Comparison of ENCODE assay signal across 8 cellular contexts in genomic region chr6:2988426-2989331, GRCh38. TPM values are rescaled to one million over a fixed set of nuclear protein-coding genes. Genes with fewer than 3 reads are reported as not detected.
DNase-seq lines count a peak whose midpoint lies in the region; ATAC-seq and TF ChIP-seq lines count a peak whose summit lies in the region.

No MANE protein-coding gene starts in this region.

- H3K36me3 ChIP-seq in BE2C: no peaks in the 10 kb centered on the region
- H3K36me3 ChIP-seq in right lobe of liver: no peaks in the 10 kb centered on the region

- peak overlapping the region; percentile 97 to 99 (median 97) for H3K27ac ChIP-seq in right lobe of liver

- H3K4me3 Mint-ChIP-seq in activated CD4-positive, alpha-beta T cell treated with anti-CD3 and anti-CD28 coated beads, Interleukin-2, amount 10 ng/mL, durations not matched to agents 7 days and 5 days: peak overlapping the region; percentile 87

- TF ChIP-seq POLR2A in GM19193 (IDR thresholded peaks at IDR 0.05; ENCODE audit: extremely low read depth, insufficient read depth, insufficient read length) (peak; percentile 47), right lobe of liver (IDR thresholded peaks at IDR 0.05) (peak; percentile 57)

- H3K9me3 Mint-ChIP-seq in activated CD4-positive, alpha-beta T cell treated with anti-CD3 and anti-CD28 coated beads, Interleukin-2, amount 10 ng/mL, durations not matched to agents 7 days and 5 days: no peaks in the 10 kb centered on the region

- H3K4me3 ChIP-seq in BE2C (ENCODE audit: low read depth, low read length) (peak overlapping the region; percentile 92), right lobe of liver (peak overlapping the region; percentile 87 to 92 (median 92))

- peaks cover 3% of the 10 kb centered on the region for H3K27me3 Mint-ChIP-seq in activated CD4-positive, alpha-beta T cell treated with anti-CD3 and anti-CD28 coated beads, Interleukin-2, amount 10 ng/mL, durations not matched to agents 7 days and 5 days

- H3K4me1 ChIP-seq in BE2C: peaks cover 8% of the 10 kb centered on the region
- H3K4me1 ChIP-seq in right lobe of liver: peaks cover 0 to 6% (median 0%) of the 10 kb centered on the region in 4 donors

- H3K4me1 Mint-ChIP-seq in activated CD4-positive, alpha-beta T cell treated with anti-CD3 and anti-CD28 coated beads, Interleukin-2, amount 10 ng/mL, durations not matched to agents 7 days and 5 days: peaks cover 27% of the 10 kb centered on the region

- no peaks in the 10 kb centered on the region for H3K27me3 ChIP-seq in BE2C
- H3K27me3 ChIP-seq in right lobe of liver: no peaks in the 10 kb centered on the region

- POLR2A ChIA-PET in activated CD4-positive, alpha-beta T cell treated with anti-CD3 and anti-CD28 coated beads, Interleukin-2, amount 10 ng/mL, durations not matched to agents 7 days and 5 days (lab: Charles Lee): interaction anchor here (0.6 to 1.6 kb wide), 4 partner anchors 49 to 147 kb away, joined by 3 to 7 read pairs (median 4); partner anchors contain the start of gene SERPINB1

- TF ChIP-seq CTCF in BE2C (IDR thresholded peaks at IDR 0.05; ENCODE audit: low read depth, low read length): peak; percentile 73
- TF ChIP-seq CTCF in right lobe of liver (IDR thresholded peaks at IDR 0.05): peak; percentile 79 to 88 (median 83)

- CTCF ChIA-PET in activated CD4-positive, alpha-beta T cell treated with anti-CD3 and anti-CD28 coated beads, Interleukin-2, amount 10 ng/mL, durations not matched to agents 7 days and 5 days (lab: Charles Lee): interaction anchor here (0.7 to 7.9 kb wide), 31 partner anchors 8 to 223 kb away, joined by 3 to 56 read pairs (median 4); partner anchors contain the start of genes NQO2, SERPINB6 and WRNIP1

- WGBS in right lobe of liver (ENCODE audit: insufficient coverage, low coverage, low lambda C conversion rate, missing lambda C conversion rate): 0% methylated on average over 26 of the region's 64 CpGs

- peak; percentile 95 for DNase-seq in BE2C
- peak; percentile 57 for DNase-seq in NCI-H510A treated with DMSO at 0.1 percent for 48 hours (lab: John Stamatoyannopoulos, UW)
- peak; percentile 76 for DNase-seq in activated CD4-positive, alpha-beta T cell treated with anti-CD3 and anti-CD28 coated beads, Interleukin-2, amount 10 ng/mL, durations not matched to agents 7 days and 5 days
- peak; percentile 97 for DNase-seq in dermis blood vessel endothelial cell
- peak; percentile 92 to 93 (median 93) for DNase-seq in right lobe of liver
- DNase-seq in stimulated activated CD4-positive, alpha-beta T cell treated with anti-CD3 and anti-CD28 coated beads, Interleukin-4, amount 100 ng/mL, for 24 hours: peak; percentile 77

- intact Hi-C loops in right lobe of liver (cut with DNase I): no loop called here

- ATAC-seq in HG03439 (IDR thresholded peaks at IDR 0.05; ENCODE audit: unreplicated experiment) (peak; percentile 60), right lobe of liver (peak; percentile 82 to 93 (median 88))

- H3K9me3 ChIP-seq in BE2C (no peaks in the 10 kb centered on the region), right lobe of liver (no peaks in the 10 kb centered on the region)

- peak overlapping the region; percentile 98 for H3K27ac Mint-ChIP-seq in activated CD4-positive, alpha-beta T cell treated with anti-CD3 and anti-CD28 coated beads, Interleukin-2, amount 10 ng/mL, durations not matched to agents 7 days and 5 days

- H3K36me3 Mint-ChIP-seq in activated CD4-positive, alpha-beta T cell treated with anti-CD3 and anti-CD28 coated beads, Interleukin-2, amount 10 ng/mL, durations not matched to agents 7 days and 5 days (ENCODE audit: low read depth): peaks cover 1% of the 10 kb centered on the region

RNA-seq across cellular contexts. Expression of gene NQO2, which starts 11.0 kb away (rescaled TPM):
- polyA plus RNA-seq in BE2C (2012; ENCODE audit: insufficient read depth, insufficient read length, low read depth): 19.9 TPM
- total RNA-seq in activated CD4-positive, alpha-beta T cell treated with anti-CD3 and anti-CD28 coated beads, Interleukin-2, amount 10 ng/mL, durations not matched to agents 7 days and 5 days: 10 to 100 TPM; 37.5 to 43.2 TPM
- total RNA-seq in dermis blood vessel endothelial cell: 22.5 and 24.1 TPM in 2 replicates
- 10 to 100 TPM; 44.5 to 74.2 (median 67.3) TPM for total RNA-seq in right lobe of liver

RNA-seq across cellular contexts. Expression of gene SERPINB6, which starts 17.3 kb away (rescaled TPM):
- polyA plus RNA-seq in BE2C (2012; ENCODE audit: insufficient read depth, insufficient read length, low read depth): 58.5 TPM
- total RNA-seq in activated CD4-positive, alpha-beta T cell treated with anti-CD3 and anti-CD28 coated beads, Interleukin-2, amount 10 ng/mL, durations not matched to agents 7 days and 5 days: 10 to 100 TPM in 1 of 2 experiments, 1 to 10 TPM in 1; 9.1 to 14.3 TPM
- total RNA-seq in dermis blood vessel endothelial cell: 127 and 135 TPM in 2 replicates
- 10 to 100 TPM; 27.0 to 48.5 (median 38.7) TPM for total RNA-seq in right lobe of liver

Comparison
In these comparisons a context has a peak if more than half of its experiments do, and no peak if none do; other contexts are left out.
1. Peak in every context shown above with its lines: DNase-seq, ATAC-seq, H3K4me3 ChIP-seq and H3K27ac ChIP-seq.